In the genomic region with DNA sequence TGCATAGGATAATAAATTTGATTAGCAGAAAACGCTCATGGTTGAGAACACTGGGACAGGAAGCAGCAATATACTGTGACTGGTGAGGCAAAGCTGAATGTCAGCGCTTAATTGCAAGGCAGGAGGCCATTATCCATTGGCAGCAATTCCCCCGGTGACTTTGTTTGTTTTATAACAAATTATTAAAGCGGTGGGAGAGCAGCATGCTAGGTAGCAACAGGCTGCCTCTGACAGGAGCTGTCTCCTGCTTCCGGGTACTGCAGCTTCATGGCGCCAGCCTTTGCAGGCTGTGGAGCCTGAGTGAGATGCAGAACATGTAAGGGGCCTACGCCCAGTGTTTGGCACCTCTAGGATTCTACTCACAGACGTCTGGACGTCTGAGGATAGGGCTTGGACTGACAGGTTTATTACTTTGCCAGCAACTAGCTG, we compare ENCODE assay signal across 13 cellular contexts.
DNase-seq lines count a peak whose midpoint lies in the region; ATAC-seq, FAIRE-seq and TF ChIP-seq lines count a peak whose summit lies in the region.
"Had no signal": no experiment of that assay in that cellular context is flagged by ENCODE, and none has a peak within 500 bp of the region (broad histone marks: within the 10 kb centered on the region; RNA-seq: fewer than 3 reads in every experiment).

No MANE protein-coding gene starts in this region.

- H3K9ac ChIP-seq in BLaER1 = no peak overlapping the region; the same call in 1 of the 2 replicates
- H3K9ac ChIP-seq in HepG2 (ENCODE audit: insufficient read depth, low read depth, low read length) = no peak overlapping the region

- H3K4me1 Mint-ChIP-seq in activated T-helper 2 cell treated with anti-CD3 and anti-CD28 coated beads, Interferon-gamma antibody, Interleukin-2, Interleukin-4, amounts not matched to agents 10 μg/mL and 5 μg/mL and 100 μg/mL, durations not matched to agents 14 hours and 24 hours and 36 hours (ENCODE audit: low read depth) = peaks cover 20% of the 10 kb centered on the region

- no peak for TF ChIP-seq RAD21 in HepG2 (CRISPR knock-in tag; IDR thresholded peaks at IDR 0.05)

- no peak overlapping the region for H2AFZ ChIP-seq in HepG2 (ENCODE audit: low read length)

- H3K4me3 Mint-ChIP-seq in activated T-helper 2 cell treated with anti-CD3 and anti-CD28 coated beads, Interferon-gamma antibody, Interleukin-2, Interleukin-4, amounts not matched to agents 10 μg/mL and 5 μg/mL and 100 μg/mL, durations not matched to agents 14 hours and 24 hours and 36 hours (ENCODE audit: low read depth) = no peak overlapping the region
- H3K4me3 Mint-ChIP-seq: activated naive CD8-positive, alpha-beta T cell treated with anti-CD3 and anti-CD28 coated beads for 36 hours had no signal

- FAIRE-seq in HepG2 (lab: Jason Lieb, UNC) = no peak
- FAIRE-seq: colon had no signal

- H3K9me3 Mint-ChIP-seq in activated T-helper 2 cell treated with anti-CD3 and anti-CD28 coated beads, Interferon-gamma antibody, Interleukin-2, Interleukin-4, amounts not matched to agents 10 μg/mL and 5 μg/mL and 100 μg/mL, durations not matched to agents 14 hours and 24 hours and 36 hours = no peaks in the 10 kb centered on the region
- H3K9me3 Mint-ChIP-seq: activated naive CD8-positive, alpha-beta T cell treated with anti-CD3 and anti-CD28 coated beads for 36 hours had no signal

- no peak for TF ChIP-seq CTCF in HepG2 (CRISPR knock-in tag; IDR thresholded peaks at IDR 0.05)

- H3K4me3 ChIP-seq in BLaER1 (peak overlapping the region; percentile 6; the same call in 1 of the 2 replicates), HepG2 (replicated peaks in 1 of 3; ENCODE audit: insufficient read depth in 1 of 3, low read depth in 2 of 3, low read length in 3 of 3) (no peak overlapping the region)
- H3K4me3 ChIP-seq: Peyer's patch, vagina had no signal

- CTCF ChIA-PET in HepG2 (lab: Yijun Ruan, JAX; ENCODE audit: low intra/inter-chr PET ratio, low total read pairs) = no interaction called here

- BruUV-seq in HepG2 (replicated peaks; lab: Mats Ljungman, UMichigan) = no TSS peak

- no peak for TF ChIP-seq EP300 in HepG2 (IDR thresholded peaks at IDR 0.05; ENCODE audit: low read depth in 2 of 2, low read length in 2 of 2)
- no peak for TF ChIP-seq EP300 in HepG2 (CRISPR knock-in tag; IDR thresholded peaks at IDR 0.05; ENCODE audit: borderline replicate concordance)

- H3K36me3 ChIP-seq in BLaER1 = no peaks in the 10 kb centered on the region
- H3K36me3 ChIP-seq in HepG2 (replicated peaks in 1 of 2; ENCODE audit: control insufficient read depth in 1 of 2, insufficient read depth in 2 of 2, low read length in 2 of 2) = no peaks in the 10 kb centered on the region
- H3K36me3 ChIP-seq: Peyer's patch, vagina had no signal

- 24% methylated on average over 9 of the region's 9 CpGs for WGBS in HepG2 (ENCODE audit: low lambda C conversion rate)

- no peaks in the 10 kb centered on the region for H4K20me1 ChIP-seq in BLaER1
- H4K20me1 ChIP-seq in HepG2 (ENCODE audit: insufficient read depth, low read length) = no peaks in the 10 kb centered on the region

- H3K36me3 Mint-ChIP-seq in activated T-helper 2 cell treated with anti-CD3 and anti-CD28 coated beads, Interferon-gamma antibody, Interleukin-2, Interleukin-4, amounts not matched to agents 10 μg/mL and 5 μg/mL and 100 μg/mL, durations not matched to agents 14 hours and 24 hours and 36 hours (ENCODE audit: low read depth) = no peaks in the 10 kb centered on the region
- H3K36me3 Mint-ChIP-seq: activated naive CD8-positive, alpha-beta T cell treated with anti-CD3 and anti-CD28 coated beads for 36 hours had no signal

- H3K79me2 ChIP-seq in HepG2 (ENCODE audit: insufficient read depth, low read length) = no peaks in the 10 kb centered on the region

- intact Hi-C loops in HepG2 (cut with micrococcal nuclease; ENCODE audit: unreplicated experiment) = no loop called here
- intact Hi-C loops in activated T-helper 2 cell treated with anti-CD3 and anti-CD28 coated beads, Interferon-gamma antibody, Interleukin-2, Interleukin-4, amounts not matched to agents 10 μg/mL and 5 μg/mL and 100 μg/mL, durations not matched to agents 14 hours and 24 hours and 36 hours (cut with micrococcal nuclease) = no loop called here

- in situ Hi-C loops in HepG2 (cut with HindIII; ENCODE audit: extremely low pct_ligation_motif_present, low pct_unique_long_range_greater_than_20kb) = no loop called here

- no peaks in the 10 kb centered on the region for H3K27me3 ChIP-seq in BLaER1
- H3K27me3 ChIP-seq in HepG2 (ENCODE audit: control insufficient read depth in 1 of 2, insufficient read depth in 2 of 2, low read length in 2 of 2) = no peaks in the 10 kb centered on the region
- H3K27me3 ChIP-seq: Peyer's patch, vagina had no signal

- H3K4me2 ChIP-seq in BLaER1 = peak overlapping the region; percentile 68
- H3K4me2 ChIP-seq in HepG2 (ENCODE audit: low read depth, low read length) = no peak overlapping the region

- H3K27ac Mint-ChIP-seq in activated T-helper 2 cell treated with anti-CD3 and anti-CD28 coated beads, Interferon-gamma antibody, Interleukin-2, Interleukin-4, amounts not matched to agents 10 μg/mL and 5 μg/mL and 100 μg/mL, durations not matched to agents 14 hours and 24 hours and 36 hours = no peak overlapping the region
- H3K27ac Mint-ChIP-seq: activated naive CD8-positive, alpha-beta T cell treated with anti-CD3 and anti-CD28 coated beads for 36 hours had no signal

- peak overlapping the region; percentile 42 for H3K27ac ChIP-seq in BLaER1
- no peak overlapping the region for H3K27ac ChIP-seq in HepG2 (ENCODE audit: extremely low read length, insufficient read depth, low read length)
- H3K27ac ChIP-seq: Peyer's patch, vagina had no signal

- no peaks in the 10 kb centered on the region for H3K9me3 ChIP-seq in BLaER1
- no peaks in the 10 kb centered on the region for H3K9me3 ChIP-seq in HepG2 (ENCODE audit: low read length)
- H3K9me3 ChIP-seq: Peyer's patch, vagina had no signal

- no peaks in the 10 kb centered on the region for H3K27me3 Mint-ChIP-seq in activated T-helper 2 cell treated with anti-CD3 and anti-CD28 coated beads, Interferon-gamma antibody, Interleukin-2, Interleukin-4, amounts not matched to agents 10 μg/mL and 5 μg/mL and 100 μg/mL, durations not matched to agents 14 hours and 24 hours and 36 hours (ENCODE audit: low read depth)
- H3K27me3 Mint-ChIP-seq: activated naive CD8-positive, alpha-beta T cell treated with anti-CD3 and anti-CD28 coated beads for 36 hours had no signal

- H3K4me1 ChIP-seq in BLaER1 = peaks cover 24% of the 10 kb centered on the region
- no peaks in the 10 kb centered on the region for H3K4me1 ChIP-seq in HepG2 (ENCODE audit: insufficient read depth, low read length)
- H3K4me1 ChIP-seq: Peyer's patch, vagina had no signal

- POLR2A ChIA-PET in HepG2 (lab: Yijun Ruan, JAX) = no interaction called here

- TF ChIP-seq POLR2A in HepG2 (IDR thresholded peaks at IDR 0.05; ENCODE audit: insufficient read depth in 1 of 2, low read depth in 2 of 2, low read length in 2 of 2) = no peak

- ATAC-seq in HepG2 (peak; percentile 57), GM19035 (IDR thresholded peaks at IDR 0.05; ENCODE audit: unreplicated experiment) (no peak)

- DNase-seq in NAMALWA (ENCODE audit: low spot score) (peak; percentile 18), NCI-H69 (lab: John Stamatoyannopoulos, UW) (peak; percentile 99), HepG2 (ENCODE audit: low spot score) (no peak), cerebellar cortex (ENCODE audit: low spot score) (no peak), NCI-H524 treated with DMSO at 0.1 percent for 48 hours (lab: John Stamatoyannopoulos, UW) (no peak)
- DNase-seq in activated T-helper 2 cell treated with anti-CD3 and anti-CD28 coated beads, Interferon-gamma antibody, Interleukin-2, Interleukin-4, amounts not matched to agents 10 μg/mL and 5 μg/mL and 100 μg/mL, durations not matched to agents 14 hours and 24 hours and 36 hours (ENCODE audit: low spot score) = no peak
- DNase-seq: activated naive CD8-positive, alpha-beta T cell treated with anti-CD3 and anti-CD28 coated beads for 36 hours; AML-193; Peyer's patch had no signal

TF ChIP-seq in HepG2, 621 proteins besides CTCF, POLR2A, EP300 and RAD21 (continues in another document):
- TF ChIP-seq RBM22 (optimal IDR thresholded peaks at IDR 0.05; ENCODE audit: low read length) (no peak), FOXO4 (CRISPR knock-in tag; conservative IDR thresholded peaks at IDR 0.05) (no peak), ZNF441 (CRISPR knock-in tag; IDR thresholded peaks at IDR 0.05; ENCODE audit: borderline replicate concordance) (no peak), ARID2 (CRISPR knock-in tag; IDR thresholded peaks at IDR 0.05; ENCODE audit: borderline replicate concordance) (no peak), ZNF773 (CRISPR knock-in tag; IDR thresholded peaks at IDR 0.05; ENCODE audit: borderline replicate concordance) (no peak), ZNF7 (CRISPR knock-in tag; IDR thresholded peaks at IDR 0.05) (no peak)
- TF ChIP-seq, protein P1, sequence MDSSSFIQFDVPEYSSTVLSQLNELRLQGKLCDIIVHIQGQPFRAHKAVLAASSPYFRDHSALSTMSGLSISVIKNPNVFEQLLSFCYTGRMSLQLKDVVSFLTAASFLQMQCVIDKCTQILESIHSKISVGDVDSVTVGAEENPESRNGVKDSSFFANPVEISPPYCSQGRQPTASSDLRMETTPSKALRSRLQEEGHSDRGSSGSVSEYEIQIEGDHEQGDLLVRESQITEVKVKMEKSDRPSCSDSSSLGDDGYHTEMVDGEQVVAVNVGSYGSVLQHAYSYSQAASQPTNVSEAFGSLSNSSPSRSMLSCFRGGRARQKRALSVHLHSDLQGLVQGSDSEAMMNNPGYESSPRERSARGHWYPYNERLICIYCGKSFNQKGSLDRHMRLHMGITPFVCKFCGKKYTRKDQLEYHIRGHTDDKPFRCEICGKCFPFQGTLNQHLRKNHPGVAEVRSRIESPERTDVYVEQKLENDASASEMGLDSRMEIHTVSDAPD (CRISPR knock-in tag; IDR thresholded peaks at IDR 0.05) = no peak

Comparison
In these comparisons a context has a peak if more than half of its experiments do, and no peak if none do; other contexts are left out.
1. DNase-seq: peak in NAMALWA (single experiment) and NCI-H69 (single experiment); none in HepG2 (single experiment), cerebellar cortex (single experiment), activated T-helper 2 cell treated with anti-CD3 and anti-CD28 coated beads, Interferon-gamma antibody, Interleukin-2, Interleukin-4, amounts not matched to agents 10 μg/mL and 5 μg/mL and 100 μg/mL, durations not matched to agents 14 hours and 24 hours and 36 hours (single experiment) and NCI-H524 treated with DMSO at 0.1 percent for 48 hours (single experiment).